In the genomic region with DNA sequence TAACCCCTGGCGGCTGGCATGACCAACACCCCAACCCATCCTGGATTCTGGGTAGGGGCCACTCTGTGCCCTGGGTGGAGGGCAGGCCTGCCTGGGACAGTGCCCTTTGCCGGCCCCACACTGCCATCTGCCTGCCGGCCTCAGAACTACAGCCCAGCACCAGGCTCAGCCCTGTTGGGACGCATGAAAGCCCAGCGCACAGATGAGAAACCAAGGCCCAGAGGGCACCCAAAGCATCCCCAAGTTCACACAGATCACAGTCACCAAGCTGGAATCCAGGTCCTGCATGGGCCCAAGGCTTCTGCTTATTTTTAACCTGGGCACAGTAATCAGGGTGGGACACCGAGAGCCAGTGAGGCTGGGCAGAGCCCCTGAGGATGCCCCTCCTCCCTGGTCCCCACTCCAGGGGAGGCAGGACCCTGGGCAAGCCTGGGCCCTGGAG, we compare ENCODE assay signal across 8 cellular contexts. TPM values are rescaled to one million over a fixed set of nuclear protein-coding genes. Genes with fewer than 3 reads are reported as not detected.
A peak's percentile ranks its signal among the peaks of the same experiment; 100 is the strongest.
DNase-seq lines count a peak whose midpoint lies in the region; ATAC-seq and TF ChIP-seq lines count a peak whose summit lies in the region.

No MANE protein-coding gene starts in this region.

- peaks cover 15% of the 10 kb centered on the region for H3K36me3 ChIP-seq in CD8-positive, alpha-beta T cell (ENCODE audit: insufficient read depth, low read length)
- H3K36me3 ChIP-seq in Karpas-422 (ENCODE audit: insufficient read depth, low read length) = peaks cover 24% of the 10 kb centered on the region
- peaks cover 0 to 28% of the 10 kb centered on the region in 2 donors for H3K36me3 ChIP-seq in left lung

- H3K79me2 ChIP-seq in Karpas-422 (ENCODE audit: low read length) = no peaks in the 10 kb centered on the region

- intact Hi-C loops in CD8-positive, alpha-beta T cell (cut with DNase I, micrococcal nuclease) = loop anchor here (1.0 to 2.0 kb wide), 2 partner anchors 284 to 285 kb away; no protein-coding TSS in a partner anchor
- intact Hi-C loops in left lung (cut with DNase I) = loop anchor here in 1 of 2 donors (5.0 kb wide), 1 partner anchor 269 kb away; no protein-coding TSS in a partner anchor

- H3K4me1 Mint-ChIP-seq in CD8-positive, alpha-beta T cell (ENCODE audit: low read depth) = no peaks in the 10 kb centered on the region
- no peaks in the 10 kb centered on the region for H3K4me1 Mint-ChIP-seq in central memory CD8-positive, alpha-beta T cell

- POLR2A ChIA-PET in CD8-positive, alpha-beta T cell (lab: Charles Lee) = no interaction called here

- H3K27me3 Mint-ChIP-seq in CD8-positive, alpha-beta T cell (ENCODE audit: low read depth) = no peaks in the 10 kb centered on the region
- no peaks in the 10 kb centered on the region for H3K27me3 Mint-ChIP-seq in central memory CD8-positive, alpha-beta T cell

- TF ChIP-seq CTCF in CD8-positive, alpha-beta T cell (IDR thresholded peaks at IDR 0.05) = peak; percentile 69
- TF ChIP-seq CTCF in left lung (IDR thresholded peaks at IDR 0.05) = peak; percentile 88 to 94

- H3K9me3 ChIP-seq in CD8-positive, alpha-beta T cell (ENCODE audit: low read length) = peaks cover 7% of the 10 kb centered on the region
- H3K9me3 ChIP-seq in Karpas-422 (ENCODE audit: low read length) = peaks cover 19% of the 10 kb centered on the region
- H3K9me3 ChIP-seq in left lung = peaks cover 0 to 23% of the 10 kb centered on the region in 2 donors

- H3K36me3 Mint-ChIP-seq in CD8-positive, alpha-beta T cell = peaks cover 21% of the 10 kb centered on the region
- peaks cover 27% of the 10 kb centered on the region for H3K36me3 Mint-ChIP-seq in central memory CD8-positive, alpha-beta T cell (ENCODE audit: insufficient read depth)

- H4K20me1 ChIP-seq in Karpas-422 (ENCODE audit: insufficient read depth, low read depth, low read length) = 0 out of 2 replicates have a peak, but pooled peaks cover 5% of the 10 kb centered on the region

- peak; percentile 22 to 69 (median 43) for DNase-seq in CD8-positive, alpha-beta T cell
- DNase-seq in Karpas-422 (peak; percentile 91), left lung (peak; percentile 70 to 92), H4 (ENCODE audit: low spot score) (no peak)
- peak; percentile 76 for DNase-seq in activated CD4-positive, CD25-positive, alpha-beta regulatory T cell treated with anti-CD3 and anti-CD28 coated beads, Interleukin-2, amount 50 U/mL, for 72 hours
- peak in 1 of 2 donors; percentile 40 for DNase-seq in central memory CD8-positive, alpha-beta T cell (ENCODE audit: low spot score in 2 of 2)
- DNase-seq in stimulated activated CD4-positive, alpha-beta T cell treated with anti-CD3 and anti-CD28 coated beads, Interleukin-4, amount 100 ng/mL, for 48 hours (ENCODE audit: low read depth in 2 of 2) = peak; percentile 55 to 77

- H3K27ac Mint-ChIP-seq in CD8-positive, alpha-beta T cell = no peak overlapping the region
- peak overlapping the region; percentile 32 for H3K27ac Mint-ChIP-seq in central memory CD8-positive, alpha-beta T cell (ENCODE audit: low read depth)

- ATAC-seq in CD8-positive, alpha-beta T cell = peak; percentile 87
- ATAC-seq in GM19463 (IDR thresholded peaks at IDR 0.05; ENCODE audit: unreplicated experiment) (peak; percentile 78), left lung (peak; percentile 93)
- ATAC-seq in central memory CD8-positive, alpha-beta T cell (replicated peaks; ENCODE audit: extremely low read depth, poor library complexity, severe bottlenecking) = peak; percentile 43

- H3K4me3 ChIP-seq in CD8-positive, alpha-beta T cell (ENCODE audit: low read depth, low read length) = no peak overlapping the region
- no peak overlapping the region for H3K4me3 ChIP-seq in Karpas-422 (ENCODE audit: low read length)
- no peak overlapping the region for H3K4me3 ChIP-seq in left lung

- CTCF ChIA-PET in CD8-positive, alpha-beta T cell (lab: Charles Lee) = interaction anchor here (1.1 to 1.6 kb wide), 4 partner anchors 9 to 285 kb away, joined by 3 read pairs; no protein-coding TSS in a partner anchor

- no peaks in the 10 kb centered on the region for H3K4me1 ChIP-seq in CD8-positive, alpha-beta T cell (ENCODE audit: insufficient read depth, low read length)
- H3K4me1 ChIP-seq in Karpas-422 (ENCODE audit: low read length) (0 out of 2 replicates have a peak, but pooled peaks cover 5% of the 10 kb centered on the region), left lung (no peaks in the 10 kb centered on the region)

- no peak overlapping the region for H3K9ac ChIP-seq in Karpas-422 (ENCODE audit: low read length)

- H3K4me2 ChIP-seq in Karpas-422 (ENCODE audit: low read depth, low read length, poor library complexity, severe bottlenecking) = no peak overlapping the region

- H3K9me3 Mint-ChIP-seq in CD8-positive, alpha-beta T cell = peaks cover 9% of the 10 kb centered on the region
- no peaks in the 10 kb centered on the region for H3K9me3 Mint-ChIP-seq in central memory CD8-positive, alpha-beta T cell

- no peak overlapping the region for H2AFZ ChIP-seq in Karpas-422 (ENCODE audit: low read length)

- H3K27me3 ChIP-seq in CD8-positive, alpha-beta T cell (ENCODE audit: insufficient read depth, low read length) = no peaks in the 10 kb centered on the region
- H3K27me3 ChIP-seq in Karpas-422 (ENCODE audit: low read length) (no peaks in the 10 kb centered on the region), left lung (no peaks in the 10 kb centered on the region)

- no peak overlapping the region for H3K27ac ChIP-seq in CD8-positive, alpha-beta T cell (ENCODE audit: low read depth, low read length)
- H3K27ac ChIP-seq in Karpas-422 (ENCODE audit: low read length) = no peak overlapping the region
- H3K27ac ChIP-seq in left lung = no peak overlapping the region

- H3K4me3 Mint-ChIP-seq in CD8-positive, alpha-beta T cell = no peak overlapping the region
- no peak overlapping the region for H3K4me3 Mint-ChIP-seq in central memory CD8-positive, alpha-beta T cell

- no peaks in the 10 kb centered on the region for H3K9me2 ChIP-seq in Karpas-422 (replicated peaks; ENCODE audit: insufficient read depth, low read length)

RNA-seq across cellular contexts. Expression of a gene that starts 26.2 kb away (rescaled TPM):
- not detected for total RNA-seq in CD8-positive, alpha-beta T cell
- not detected in 2 replicates for total RNA-seq in Karpas-422 (2014; rRNA removed; shearing (Covaris generic); ENCODE audit: low replicate concordance)
- total RNA-seq in left lung = 1 to 10 TPM; 1.4 to 2.0 TPM
- total RNA-seq in H4 (2014; rRNA removed; shearing (Covaris generic)) = not detected in 2 replicates

Comparison
In these comparisons a context has a peak if more than half of its experiments do, and no peak if none do; other contexts are left out.
1. ATAC-seq: peak in every context shown above with its lines; median percentile 93 in left lung; 87 in CD8-positive, alpha-beta T cell; 78 in GM19463; 43 in central memory CD8-positive, alpha-beta T cell.